ENCODE assay signal across 18 cellular contexts in the genomic region with DNA sequence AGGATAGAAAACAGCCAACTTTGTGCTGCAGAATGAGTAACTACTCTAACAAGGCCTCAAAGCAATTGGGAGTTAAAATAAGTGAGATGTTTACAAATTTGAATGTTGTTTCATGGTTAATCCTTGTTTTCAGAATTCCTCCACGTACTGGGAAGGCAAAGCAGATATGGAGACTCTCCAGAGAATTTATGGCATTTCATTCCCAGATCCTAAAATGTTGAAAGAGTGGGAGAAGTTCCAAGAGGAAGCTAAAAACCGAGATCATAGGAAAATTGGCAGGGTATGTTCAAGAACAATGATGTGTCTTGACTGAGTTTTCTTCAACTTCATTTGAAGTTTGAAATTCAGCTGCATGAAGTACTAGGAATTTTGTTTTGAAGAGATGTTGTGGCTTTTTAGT. TPM values are rescaled to one million over a fixed set of nuclear protein-coding genes. Genes with fewer than 3 reads are reported as not detected.
DNase-seq lines count a peak whose midpoint lies in the region; ATAC-seq and TF ChIP-seq lines count a peak whose summit lies in the region.
"Had no signal": no experiment of that assay in that cellular context is flagged by ENCODE, and none has a peak within 500 bp of the region (broad histone marks: within the 10 kb centered on the region; RNA-seq: fewer than 3 reads in every experiment).

No MANE protein-coding gene starts in this region.

- H3K4me1 ChIP-seq in heart right ventricle, result peaks cover 0 to 15% (median 4%) of the 10 kb centered on the region in 9 donors
- H3K4me1 ChIP-seq: Caco-2 had no signal

- no peak for TF ChIP-seq CTCF in heart right ventricle (IDR thresholded peaks at IDR 0.05)
- TF ChIP-seq CTCF in fibroblast of pulmonary artery (IDR thresholded peaks at IDR 0.05; ENCODE audit: low read length, missing control alignments), result no peak

- WGBS in heart right ventricle, 2 donors, result 14 to 18% methylated on average over 2 of the region's 2 CpGs

- H3K27me3 ChIP-seq in heart right ventricle, result no peaks in the 10 kb centered on the region
- H3K27me3 ChIP-seq: MG63 had no signal

- peak overlapping the region in 2 of 10 donors; percentile 2 to 37 for H3K27ac ChIP-seq in heart right ventricle
- H3K27ac ChIP-seq: KMS-11 had no signal

- POLR2A ChIA-PET in activated CD4-positive, alpha-beta memory T cell treated with anti-CD3 and anti-CD28 coated beads for 36 hours (lab: Charles Lee), result no interaction called here

- DNase-seq in heart right ventricle, result no peak
- DNase-seq in left cardiac atrium, result no peak
- peak; percentile 66 for DNase-seq in amniotic epithelial cell (ENCODE audit: low read depth)
- peak; percentile 72 for DNase-seq in fibroblast of pulmonary artery (ENCODE audit: low read depth)
- no peak for DNase-seq in activated CD4-positive, alpha-beta memory T cell treated with anti-CD3 and anti-CD28 coated beads for 36 hours
- DNase-seq in KBM-7, result no peak
- DNase-seq: Caco-2, HFFc6, MG63, NCI-H1105, NCI-H1694 treated with DMSO at 0.1 percent for 48 hours, NCI-H446, NCI-H748 treated with DMSO at 0.1 percent for 48 hours, SHP77 had no signal

- H3K4me1 Mint-ChIP-seq in activated CD4-positive, alpha-beta memory T cell treated with anti-CD3 and anti-CD28 coated beads for 36 hours (ENCODE audit: low read depth), result peaks cover 7% of the 10 kb centered on the region

- peaks cover 76% of the 10 kb centered on the region for H3K36me3 Mint-ChIP-seq in activated CD4-positive, alpha-beta memory T cell treated with anti-CD3 and anti-CD28 coated beads for 36 hours

- H3K27ac Mint-ChIP-seq in activated CD4-positive, alpha-beta memory T cell treated with anti-CD3 and anti-CD28 coated beads for 36 hours, result no peak overlapping the region
- H3K27ac Mint-ChIP-seq: HFFc6 had no signal

- intact Hi-C loops in heart right ventricle (cut with DNase I), result no loop called here
- intact Hi-C loops in left cardiac atrium (cut with DNase I), result no loop called here
- intact Hi-C loops in activated CD4-positive, alpha-beta memory T cell treated with anti-CD3 and anti-CD28 coated beads for 36 hours (cut with micrococcal nuclease), result no loop called here

- in situ Hi-C loops in KBM-7 (cut with MboI; ENCODE audit: low pct_unique_long_range_greater_than_20kb, low sequenced_read_pairs), result no loop called here

- peak in 5 of 8 donors; percentile 18 to 42 (median 35) for ATAC-seq in heart right ventricle
- ATAC-seq in left cardiac atrium, result no peak
- no peak for ATAC-seq in GM21825 (IDR thresholded peaks at IDR 0.05; ENCODE audit: unreplicated experiment)
- ATAC-seq in GM18858 (IDR thresholded peaks at IDR 0.05; ENCODE audit: unreplicated experiment), result no peak
- ATAC-seq: Panc1 had no signal

- H3K36me3 ChIP-seq in heart right ventricle, result peaks cover 0 to 100% (median 81%) of the 10 kb centered on the region in 9 donors

- CTCF ChIA-PET in activated CD4-positive, alpha-beta memory T cell treated with anti-CD3 and anti-CD28 coated beads for 36 hours (lab: Charles Lee), result no interaction called here

- no peak overlapping the region for H3K4me3 Mint-ChIP-seq in activated CD4-positive, alpha-beta memory T cell treated with anti-CD3 and anti-CD28 coated beads for 36 hours
- H3K4me3 Mint-ChIP-seq: HFFc6 had no signal

- no peaks in the 10 kb centered on the region for H3K27me3 Mint-ChIP-seq in activated CD4-positive, alpha-beta memory T cell treated with anti-CD3 and anti-CD28 coated beads for 36 hours

- H3K9me3 Mint-ChIP-seq in activated CD4-positive, alpha-beta memory T cell treated with anti-CD3 and anti-CD28 coated beads for 36 hours, result no peaks in the 10 kb centered on the region
- H3K9me3 Mint-ChIP-seq: HFFc6 had no signal

- H3K9me3 ChIP-seq in heart right ventricle, result no peaks in the 10 kb centered on the region
- H3K9me3 ChIP-seq: Caco-2, MG63 had no signal

- H3K4me3 ChIP-seq in heart right ventricle (no peak overlapping the region), fibroblast of pulmonary artery (replicated peaks; ENCODE audit: low read depth, low read length) (no peak overlapping the region)
- H3K4me3 ChIP-seq: MG63 had no signal

RNA-seq across cellular contexts. Expression of a gene that starts 16.4 kb away (rescaled TPM):
- total RNA-seq in heart right ventricle (10 to 100 TPM; 61.9 to 97.8 (median 74.5) TPM), left cardiac atrium (10 to 100 TPM; 57.3 to 86.0 TPM)
- polyA plus RNA-seq in heart right ventricle, result 10 to 100 TPM; 59.3 to 60.6 TPM
- total RNA-seq in activated CD4-positive, alpha-beta memory T cell treated with anti-CD3 and anti-CD28 coated beads for 36 hours, result 100 to 1,000 TPM; 240 to 248 TPM

Comparison
In these comparisons a context has a peak if more than half of its experiments do, and no peak if none do; other contexts are left out.
1. ATAC-seq: peak in heart right ventricle (5 of 8); none in left cardiac atrium (0 of 2), GM21825 (single experiment) and GM18858 (single experiment).
2. DNase-seq: peak in amniotic epithelial cell (single experiment) and fibroblast of pulmonary artery (single experiment); none in heart right ventricle (0 of 2), left cardiac atrium (single experiment), activated CD4-positive, alpha-beta memory T cell treated with anti-CD3 and anti-CD28 coated beads for 36 hours (single experiment) and KBM-7 (single experiment).